Comparison of ENCODE assay signal across 21 cellular contexts in the genomic region with DNA sequence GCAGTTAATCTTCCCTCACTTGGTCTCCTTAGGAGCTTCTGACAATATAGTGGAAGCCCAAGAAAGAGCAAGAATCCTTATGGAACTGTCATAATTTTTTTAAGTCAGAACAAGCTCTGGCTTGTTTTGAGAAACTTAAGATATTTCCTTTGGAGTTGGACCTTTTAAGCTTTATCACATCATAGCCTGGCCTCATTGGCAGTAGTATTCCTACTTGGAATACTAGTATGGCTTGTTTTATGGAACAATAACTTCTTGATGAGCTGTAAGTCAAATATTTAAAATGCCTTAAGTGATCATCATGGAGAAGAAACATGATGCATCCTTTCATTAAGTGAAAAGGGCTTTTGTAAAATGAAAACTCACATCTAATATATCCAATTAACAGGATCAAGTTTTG.
"Had no signal": no experiment of that assay in that cellular context is flagged by ENCODE, and none has a peak within 500 bp of the region (broad histone marks: within the 10 kb centered on the region; RNA-seq: fewer than 3 reads in every experiment).

No MANE protein-coding gene starts in this region.

- H3K4me1 ChIP-seq: esophagus muscularis mucosa, left lung, psoas muscle, sigmoid colon, stomach, thyroid gland had no signal

- H3K9me3 Mint-ChIP-seq: type B pancreatic cell had no signal

- H3K4me3 ChIP-seq: esophagus muscularis mucosa, left lung, ovary, psoas muscle, sigmoid colon, stomach, thyroid gland had no signal

- H3K4me3 Mint-ChIP-seq: natural killer cell; stimulated activated effector memory CD8-positive, alpha-beta T cell treated with anti-CD3 and anti-CD28 coated beads, Interleukin-12 subunit alpha, Interleukin-12 subunit beta, amount 100 ng/mL, for 72 hours; type B pancreatic cell had no signal

- H3K27me3 ChIP-seq: esophagus muscularis mucosa, ovary, sigmoid colon, stomach, thyroid gland had no signal

- H3K27me3 Mint-ChIP-seq: type B pancreatic cell had no signal

- ATAC-seq: left cardiac atrium; left lung; natural killer cell; psoas muscle; right cardiac atrium; stimulated activated effector memory CD8-positive, alpha-beta T cell treated with anti-CD3 and anti-CD28 coated beads, Interleukin-12 subunit alpha, Interleukin-12 subunit beta, amount 100 ng/mL, for 72 hours had no signal

- H3K27ac Mint-ChIP-seq: natural killer cell; stimulated activated effector memory CD8-positive, alpha-beta T cell treated with anti-CD3 and anti-CD28 coated beads, Interleukin-12 subunit alpha, Interleukin-12 subunit beta, amount 100 ng/mL, for 72 hours; type B pancreatic cell had no signal

- H3K36me3 Mint-ChIP-seq: natural killer cell; stimulated activated effector memory CD8-positive, alpha-beta T cell treated with anti-CD3 and anti-CD28 coated beads, Interleukin-12 subunit alpha, Interleukin-12 subunit beta, amount 100 ng/mL, for 72 hours; type B pancreatic cell had no signal

- H3K36me3 ChIP-seq: esophagus muscularis mucosa, left lung, ovary, sigmoid colon, stomach, thyroid gland had no signal

- H3K27ac ChIP-seq: esophagus muscularis mucosa, left lung, ovary, psoas muscle, sigmoid colon, stomach, thyroid gland had no signal

- H3K4me1 Mint-ChIP-seq: natural killer cell; stimulated activated effector memory CD8-positive, alpha-beta T cell treated with anti-CD3 and anti-CD28 coated beads, Interleukin-12 subunit alpha, Interleukin-12 subunit beta, amount 100 ng/mL, for 72 hours had no signal

- H3K9me3 ChIP-seq: esophagus muscularis mucosa, left lung, ovary, psoas muscle, sigmoid colon, stomach, thyroid gland had no signal

- DNase-seq: cerebellar nuclear complex; cortex of kidney; head of caudate nucleus; kidney; left cardiac atrium; left lung; natural killer cell; occipital lobe; ovary; posterior cingulate gyrus; psoas muscle; right cardiac atrium; sigmoid colon; stimulated activated CD4-positive, alpha-beta T cell treated with anti-CD3 and anti-CD28 coated beads, Interleukin-2, amount 100 ng/mL, for 24 hours; stimulated activated CD4-positive, alpha-beta T cell treated with anti-CD3 and anti-CD28 coated beads, Interleukin-4, amount 100 ng/mL, for 24 hours; stimulated activated naive CD4-positive, alpha-beta T cell treated with Interleukin-2 at 50 U/mL for 16 hours; stomach; thyroid gland had no signal
